8 cellular contexts compared by ENCODE assay signal in the genomic region with DNA sequence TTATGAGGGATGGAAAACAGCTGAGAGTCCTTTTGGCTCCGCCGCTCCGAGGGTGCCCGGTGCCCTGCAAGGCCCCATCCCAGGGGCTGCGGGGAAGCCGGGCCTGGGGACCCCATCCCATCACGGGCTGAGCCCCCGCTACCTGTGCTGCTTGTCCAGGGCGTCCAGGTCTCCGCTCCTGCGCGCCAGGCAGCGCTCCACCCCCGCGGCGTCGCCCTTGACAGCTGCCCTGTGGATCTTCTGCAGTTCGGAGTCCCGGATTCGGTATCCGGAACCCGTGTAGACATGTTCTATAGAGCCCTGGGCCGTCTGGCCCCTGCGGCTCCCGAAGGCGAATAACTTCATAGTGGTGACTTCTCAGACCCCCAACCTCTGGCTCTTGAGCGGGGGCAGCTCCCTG.
DNase-seq lines count a peak whose midpoint lies in the region; ATAC-seq, FAIRE-seq and TF ChIP-seq lines count a peak whose summit lies in the region.
"Not testable (repeated sequence)": the region's sequence is repeated elsewhere in the genome, so short reads cannot be mapped to it uniquely, and the experiment has no call there.

No MANE protein-coding gene starts in this region.

- DNase-seq in A549 (ENCODE audit: low read depth in 1 of 2, low spot score in 1 of 2); T-helper 2 cell treated with Interferon-gamma antibody and Interleukin-4, amounts not matched to agents 5 μg/mL and 100 μg/mL, for 36 hours (ENCODE audit: low spot score); activated naive CD4-positive, alpha-beta T cell treated with anti-CD3 and anti-CD28 coated beads for 36 hours; effector memory CD8-positive, alpha-beta T cell; iPS DF 6.9 (ENCODE audit: low read depth, low spot score); mesendoderm; stimulated activated effector memory CD8-positive, alpha-beta T cell treated with anti-CD3 and anti-CD28 coated beads, Interleukin-12 subunit alpha, Interleukin-12 subunit beta, amount 100 ng/mL, for 72 hours (ENCODE audit: low spot score in 2 of 2): not testable (repeated sequence)

- not testable (repeated sequence) for TF ChIP-seq CTCF in A549 (IDR thresholded peaks at IDR 0.05)

- not testable (repeated sequence) for H3K36me3 ChIP-seq in HUES64 (ENCODE audit: insufficient read depth, low read length); iPS DF 6.9 (ENCODE audit: control insufficient read depth, insufficient read depth, low read length); mesendoderm (ENCODE audit: control insufficient read depth, insufficient read depth, low read length)

- peak overlapping the region; percentile 85 for H3K4me3 Mint-ChIP-seq in T-helper 2 cell treated with Interferon-gamma antibody and Interleukin-4, amounts not matched to agents 5 μg/mL and 100 μg/mL, for 36 hours
- H3K4me3 Mint-ChIP-seq in activated naive CD4-positive, alpha-beta T cell treated with anti-CD3 and anti-CD28 coated beads for 36 hours: peak overlapping the region; percentile 77
- H3K4me3 Mint-ChIP-seq in effector memory CD8-positive, alpha-beta T cell: peak overlapping the region; percentile 49 to 75
- H3K4me3 Mint-ChIP-seq in stimulated activated effector memory CD8-positive, alpha-beta T cell treated with anti-CD3 and anti-CD28 coated beads, Interleukin-12 subunit alpha, Interleukin-12 subunit beta, amount 100 ng/mL, for 72 hours: peak overlapping the region; percentile 49

- not testable (repeated sequence) for H3K36me3 Mint-ChIP-seq in T-helper 2 cell treated with Interferon-gamma antibody and Interleukin-4, amounts not matched to agents 5 μg/mL and 100 μg/mL, for 36 hours (ENCODE audit: low read depth); activated naive CD4-positive, alpha-beta T cell treated with anti-CD3 and anti-CD28 coated beads for 36 hours (ENCODE audit: low read depth); effector memory CD8-positive, alpha-beta T cell (ENCODE audit: insufficient read depth); stimulated activated effector memory CD8-positive, alpha-beta T cell treated with anti-CD3 and anti-CD28 coated beads, Interleukin-12 subunit alpha, Interleukin-12 subunit beta, amount 100 ng/mL, for 72 hours

- H3K27me3 ChIP-seq in HUES64 (ENCODE audit: insufficient read depth, low read length); iPS DF 6.9 (ENCODE audit: control insufficient read depth, insufficient read depth, low read length); mesendoderm (ENCODE audit: insufficient read depth, low read length, poor library complexity): not testable (repeated sequence)

- not testable (repeated sequence) for H2BK5ac ChIP-seq in mesendoderm (ENCODE audit: low read length)

- not testable (repeated sequence) for H3K4me1 Mint-ChIP-seq in T-helper 2 cell treated with Interferon-gamma antibody and Interleukin-4, amounts not matched to agents 5 μg/mL and 100 μg/mL, for 36 hours (ENCODE audit: low read depth); activated naive CD4-positive, alpha-beta T cell treated with anti-CD3 and anti-CD28 coated beads for 36 hours (ENCODE audit: low read depth); effector memory CD8-positive, alpha-beta T cell (ENCODE audit: low read depth in 2 of 2); stimulated activated effector memory CD8-positive, alpha-beta T cell treated with anti-CD3 and anti-CD28 coated beads, Interleukin-12 subunit alpha, Interleukin-12 subunit beta, amount 100 ng/mL, for 72 hours

- ATAC-seq in A549; effector memory CD8-positive, alpha-beta T cell (replicated peaks); stimulated activated effector memory CD8-positive, alpha-beta T cell treated with anti-CD3 and anti-CD28 coated beads, Interleukin-12 subunit alpha, Interleukin-12 subunit beta, amount 100 ng/mL, for 72 hours: not testable (repeated sequence)

- POLR2A ChIA-PET in A549 (lab: Yijun Ruan, JAX): not testable (repeated sequence)

- H4K8ac ChIP-seq in mesendoderm (ENCODE audit: low read depth, low read length): not testable (repeated sequence)

- H2BK15ac ChIP-seq in mesendoderm (replicated peaks; ENCODE audit: low read depth): not testable (repeated sequence)

- not testable (repeated sequence) for TF ChIP-seq EP300 in A549 (IDR thresholded peaks at IDR 0.05)

- H3K56ac ChIP-seq in mesendoderm (ENCODE audit: low read length): peak overlapping the region; percentile 79

- H3K79me2 ChIP-seq in mesendoderm (ENCODE audit: control insufficient read depth, insufficient read depth, low read length): not testable (repeated sequence)

- CTCF ChIA-PET in A549 (lab: Yijun Ruan, JAX); activated naive CD4-positive, alpha-beta T cell treated with anti-CD3 and anti-CD28 coated beads for 36 hours (lab: Charles Lee): not testable (repeated sequence)

- not testable (repeated sequence) for H3K9ac ChIP-seq in HUES64 (ENCODE audit: low read depth, low read length); mesendoderm (ENCODE audit: low read length)

- H2AK5ac ChIP-seq in mesendoderm (ENCODE audit: low read length): not testable (repeated sequence)

- H3K18ac ChIP-seq in mesendoderm (ENCODE audit: low read length): not testable (repeated sequence)

- not testable (repeated sequence) for H3K4ac ChIP-seq in mesendoderm (ENCODE audit: low read depth, low read length)

- not testable (repeated sequence) for H4K5ac ChIP-seq in mesendoderm (ENCODE audit: low read length)

- TF ChIP-seq POLR2A in A549 (IDR thresholded peaks at IDR 0.05; ENCODE audit: low read length): not testable (repeated sequence)

- intact Hi-C loops in activated naive CD4-positive, alpha-beta T cell treated with anti-CD3 and anti-CD28 coated beads for 36 hours (cut with micrococcal nuclease): not testable (repeated sequence)

- not testable (repeated sequence) for H3K23ac ChIP-seq in mesendoderm (ENCODE audit: low read length)

- H3K4me3 ChIP-seq in A549: peak overlapping the region; percentile 70
- H3K4me3 ChIP-seq in HUES64 (ENCODE audit: low read length): peak overlapping the region; percentile 50
- H3K4me3 ChIP-seq in iPS DF 6.9 (ENCODE audit: low read length): peak overlapping the region; percentile 35; the same call in 1 of the 2 replicates
- not testable (repeated sequence) for H3K4me3 ChIP-seq in mesendoderm (ENCODE audit: low read length)

- H3K4me2 ChIP-seq in A549: peak overlapping the region; percentile 77
- not testable (repeated sequence) for H3K4me2 ChIP-seq in mesendoderm (ENCODE audit: low read length)

- H3K79me1 ChIP-seq in mesendoderm (ENCODE audit: low read length): not testable (repeated sequence)

- peak overlapping the region; percentile 83 for H3K27ac Mint-ChIP-seq in T-helper 2 cell treated with Interferon-gamma antibody and Interleukin-4, amounts not matched to agents 5 μg/mL and 100 μg/mL, for 36 hours
- H3K27ac Mint-ChIP-seq in activated naive CD4-positive, alpha-beta T cell treated with anti-CD3 and anti-CD28 coated beads for 36 hours; effector memory CD8-positive, alpha-beta T cell; stimulated activated effector memory CD8-positive, alpha-beta T cell treated with anti-CD3 and anti-CD28 coated beads, Interleukin-12 subunit alpha, Interleukin-12 subunit beta, amount 100 ng/mL, for 72 hours: not testable (repeated sequence)

- H2BK120ac ChIP-seq in mesendoderm (ENCODE audit: low read depth, low read length): not testable (repeated sequence)

- H3K9me3 ChIP-seq in A549; HUES64 (ENCODE audit: insufficient read depth, low read depth, low read length); iPS DF 6.9 (ENCODE audit: control insufficient read depth, insufficient read depth, low read length): not testable (repeated sequence)

- peak overlapping the region; percentile 68 to 89 for H3K27ac ChIP-seq in A549
- not testable (repeated sequence) for H3K27ac ChIP-seq in HUES64 (ENCODE audit: low read depth, low read length); iPS DF 6.9 (ENCODE audit: low read length); mesendoderm (ENCODE audit: low read depth, low read length)

- FAIRE-seq in A549 (lab: Jason Lieb, UNC): not testable (repeated sequence)

- not testable (repeated sequence) for H3K4me1 ChIP-seq in A549; HUES64 (ENCODE audit: insufficient read depth, low read length); iPS DF 6.9 (ENCODE audit: control insufficient read depth, insufficient read depth, low read length); mesendoderm (ENCODE audit: control insufficient read depth, low read depth, low read length)

- not testable (repeated sequence) for H3K27me3 Mint-ChIP-seq in T-helper 2 cell treated with Interferon-gamma antibody and Interleukin-4, amounts not matched to agents 5 μg/mL and 100 μg/mL, for 36 hours (ENCODE audit: low read depth); effector memory CD8-positive, alpha-beta T cell
- peaks cover 14% of the 10 kb centered on the region for H3K27me3 Mint-ChIP-seq in activated naive CD4-positive, alpha-beta T cell treated with anti-CD3 and anti-CD28 coated beads for 36 hours (ENCODE audit: low read depth)

- WGBS in A549 (ENCODE audit: missing lambda C conversion rate): 0% methylated on average over 3 of the region's 27 CpGs
- 26% methylated on average over 27 of the region's 27 CpGs for WGBS in HUES64
- no CpG with 5 or more reads among the region's 27 CpGs for WGBS in iPS DF 6.9 (ENCODE audit: insufficient coverage, insufficient read length)
- WGBS in mesendoderm (ENCODE audit: extremely low coverage, insufficient coverage, low lambda C conversion rate): no CpG with 5 or more reads among the region's 27 CpGs

- H3K9me3 Mint-ChIP-seq in T-helper 2 cell treated with Interferon-gamma antibody and Interleukin-4, amounts not matched to agents 5 μg/mL and 100 μg/mL, for 36 hours; activated naive CD4-positive, alpha-beta T cell treated with anti-CD3 and anti-CD28 coated beads for 36 hours; effector memory CD8-positive, alpha-beta T cell; stimulated activated effector memory CD8-positive, alpha-beta T cell treated with anti-CD3 and anti-CD28 coated beads, Interleukin-12 subunit alpha, Interleukin-12 subunit beta, amount 100 ng/mL, for 72 hours: not testable (repeated sequence)

- not testable (repeated sequence) for TF ChIP-seq RAD21 in A549 (conservative IDR thresholded peaks at IDR 0.05 in 1 of 2, IDR thresholded peaks at IDR 0.05 in 1 of 2)
